In genomic region chr5:138844812-138845513, GRCh38 we compare ENCODE assay signal across 12 cellular contexts. TPM values are rescaled to one million over a fixed set of nuclear protein-coding genes. Genes with fewer than 3 reads are reported as not detected.
DNase-seq lines count a peak whose midpoint lies in the region; ATAC-seq, FAIRE-seq and TF ChIP-seq lines count a peak whose summit lies in the region.
"Had no signal": no experiment of that assay in that cellular context is flagged by ENCODE, and none has a peak within 500 bp of the region (broad histone marks: within the 10 kb centered on the region; RNA-seq: fewer than 3 reads in every experiment).

No MANE protein-coding gene starts in this region.

- H3K27ac ChIP-seq in small intestine (ENCODE audit: low read depth in 1 of 2, low read length in 1 of 2), result peak overlapping the region in 1 of 2 donors; percentile 4

- H3K36me3 ChIP-seq in small intestine (ENCODE audit: control insufficient read depth in 2 of 2, insufficient read depth in 2 of 2, low read length in 2 of 2), result no peaks in the 10 kb centered on the region

- ATAC-seq in SK-N-SH treated with all-trans-retinoic acid at 6 μM for 48 hours (peak; percentile 61), GM19324 (IDR thresholded peaks at IDR 0.05; ENCODE audit: low FRiP score, unreplicated experiment) (no peak)
- ATAC-seq: T-helper 17 cell had no signal

- no peak for FAIRE-seq in small intestine (lab: Jason Lieb, UNC)

- H3K4me1 ChIP-seq in small intestine (ENCODE audit: control insufficient read depth in 2 of 2, insufficient read depth in 1 of 2, low read depth in 1 of 2, low read length in 1 of 2), result peaks cover 0 to 7% of the 10 kb centered on the region in 2 donors

- H3K9me3 ChIP-seq in small intestine (ENCODE audit: control insufficient read depth, low read depth), result no peaks in the 10 kb centered on the region

- DNase-seq in COLO829 (ENCODE audit: low spot score) (peak; percentile 22), fibroblast of pulmonary artery (ENCODE audit: low read depth) (peak; percentile 64), pulmonary artery endothelial cell (ENCODE audit: low read depth, low spot score) (peak; percentile 27), small intestine (no peak), NCI-H1105 treated with DMSO at 0.1 percent for 48 hours (lab: John Stamatoyannopoulos, UW) (no peak)
- no peak for DNase-seq in activated CD4-positive, CD25-positive, alpha-beta regulatory T cell treated with anti-CD3 and anti-CD28 coated beads, Interleukin-2, amount 50 U/mL, for 72 hours
- DNase-seq: hypothalamus, NCI-H2107, retina, T-helper 17 cell had no signal

- no peak for TF ChIP-seq CTCF in fibroblast of pulmonary artery (IDR thresholded peaks at IDR 0.05; ENCODE audit: low read length, missing control alignments)

- H3K4me3 ChIP-seq in fibroblast of pulmonary artery (replicated peaks; ENCODE audit: low read depth, low read length) (no peak overlapping the region), small intestine (ENCODE audit: low read depth in 1 of 2, low read length in 2 of 2) (no peak overlapping the region)

- H3K27me3 ChIP-seq in small intestine (ENCODE audit: control insufficient read depth in 2 of 2, insufficient read depth in 2 of 2, low read length in 2 of 2), result no peaks in the 10 kb centered on the region

- 58 to 89% (median 78%) methylated on average over 6 of the region's 6 CpGs for WGBS in small intestine, 3 donors

TF ChIP-seq in SK-N-SH treated with all-trans-retinoic acid at 6 μM for 48 hours, 23 proteins besides CTCF, POLR2A, EP300 and RAD21:
- TF ChIP-seq CREB5 (CRISPR knock-in tag; IDR thresholded peaks at IDR 0.05; ENCODE audit: low read depth) (no peak), ZC3H10 (CRISPR knock-in tag; IDR thresholded peaks at IDR 0.05) (no peak), CSRNP3 (CRISPR knock-in tag; IDR thresholded peaks at IDR 0.05) (no peak), ARNTL (CRISPR knock-in tag; IDR thresholded peaks at IDR 0.05; ENCODE audit: borderline replicate concordance, low read depth) (no peak), ZNF70 (CRISPR knock-in tag; IDR thresholded peaks at IDR 0.05) (no peak), TSHZ2 (CRISPR knock-in tag; IDR thresholded peaks at IDR 0.05) (no peak), RARB (CRISPR knock-in tag; IDR thresholded peaks at IDR 0.05) (no peak), BACH2 (CRISPR knock-in tag; IDR thresholded peaks at IDR 0.05; ENCODE audit: borderline replicate concordance) (no peak), ESRRG (CRISPR knock-in tag; IDR thresholded peaks at IDR 0.05) (no peak), POU6F1 (CRISPR knock-in tag; IDR thresholded peaks at IDR 0.05; ENCODE audit: borderline replicate concordance, low read depth) (no peak)

RNA-seq across cellular contexts. Expression of gene LRRTM2, which starts 30.2 kb away (rescaled TPM):
- 0.07 and 0.14 TPM in 2 replicates for total RNA-seq in pulmonary artery endothelial cell
- under 1 TPM in 1 of 3 donors, not detected in 2; 0.19 TPM for polyA plus RNA-seq in small intestine

Comparison
In these comparisons a context has a peak if more than half of its experiments do, and no peak if none do; other contexts are left out.
1. DNase-seq: peak in COLO829 (single experiment), fibroblast of pulmonary artery (single experiment) and pulmonary artery endothelial cell (single experiment); none in activated CD4-positive, CD25-positive, alpha-beta regulatory T cell treated with anti-CD3 and anti-CD28 coated beads, Interleukin-2, amount 50 U/mL, for 72 hours (single experiment), small intestine (single experiment) and NCI-H1105 treated with DMSO at 0.1 percent for 48 hours (single experiment).